9 cellular contexts compared by ENCODE assay signal in the genomic region with DNA sequence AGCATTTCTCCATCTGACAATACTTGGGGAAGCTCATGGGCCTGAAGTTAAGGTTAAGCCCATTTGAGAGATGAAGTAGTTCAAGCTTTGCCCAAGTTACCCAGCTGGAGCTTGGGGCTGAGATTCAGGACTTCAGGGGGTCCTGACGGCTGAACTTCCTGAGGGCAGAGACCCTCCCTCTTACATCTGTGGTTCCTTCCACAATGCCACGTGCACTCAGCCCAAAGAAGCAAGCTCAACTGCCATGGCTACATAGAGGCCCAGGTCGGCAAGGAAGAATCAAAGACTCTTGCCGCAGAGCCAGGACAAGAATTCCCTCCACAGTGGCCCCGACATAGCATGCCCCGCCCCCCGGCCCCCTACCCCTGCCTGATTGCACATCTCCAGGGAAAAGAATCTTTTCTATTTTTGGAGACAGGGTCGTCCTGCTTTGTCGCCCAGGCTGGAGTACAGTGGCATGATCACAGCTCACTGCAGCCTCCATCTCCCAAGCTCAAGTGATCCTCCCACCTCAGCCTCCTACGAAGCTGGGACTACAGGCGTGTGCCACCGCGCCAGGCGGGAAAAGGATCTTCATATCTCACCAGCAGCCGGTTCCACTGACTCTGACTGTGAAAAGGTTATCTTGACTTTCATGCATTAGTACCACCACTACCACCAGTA. TPM values are rescaled to one million over a fixed set of nuclear protein-coding genes. Genes with fewer than 3 reads are reported as not detected.
DNase-seq lines count a peak whose midpoint lies in the region; ATAC-seq, FAIRE-seq and TF ChIP-seq lines count a peak whose summit lies in the region.
"Had no signal": no experiment of that assay in that cellular context is flagged by ENCODE, and none has a peak within 500 bp of the region (broad histone marks: within the 10 kb centered on the region; RNA-seq: fewer than 3 reads in every experiment).

No MANE protein-coding gene starts in this region.

- no peak overlapping the region for H3K9ac ChIP-seq in kidney (ENCODE audit: low read length in 2 of 2)

- no peaks in the 10 kb centered on the region for H3K9me3 Mint-ChIP-seq in T-helper 2 cell treated with Interferon-gamma antibody and Interleukin-4, amounts not matched to agents 5 μg/mL and 100 μg/mL, for 36 hours
- no peaks in the 10 kb centered on the region for H3K9me3 Mint-ChIP-seq in activated naive CD8-positive, alpha-beta T cell treated with anti-CD3 and anti-CD28 coated beads for 36 hours

- no peaks in the 10 kb centered on the region for H3K27me3 ChIP-seq in stomach

- H3K27ac Mint-ChIP-seq in T-helper 2 cell treated with Interferon-gamma antibody and Interleukin-4, amounts not matched to agents 5 μg/mL and 100 μg/mL, for 36 hours: peak overlapping the region; percentile 64
- peak overlapping the region; percentile 75 for H3K27ac Mint-ChIP-seq in activated naive CD8-positive, alpha-beta T cell treated with anti-CD3 and anti-CD28 coated beads for 36 hours

- H3K9me3 ChIP-seq in kidney (ENCODE audit: control insufficient read depth in 1 of 2, low read length in 2 of 2) (no peaks in the 10 kb centered on the region), stomach (no peaks in the 10 kb centered on the region)

- WGBS in stomach, 5 donors: 69 to 87% (median 73%) methylated on average over 9 to 15 of the region's 15 CpGs

- H3K4me3 ChIP-seq in kidney (ENCODE audit: low read length in 2 of 2) (peak overlapping the region; percentile 49 to 59), stomach (peak overlapping the region; percentile 50 to 62 (median 58))

- TF ChIP-seq POLR2A in stomach (IDR thresholded peaks at IDR 0.05): no peak

- intact Hi-C loops in kidney (cut with DNase I) (no loop called here), stomach (cut with DNase I; ENCODE audit: low total_unique reads) (no loop called here)

- H3K4me1 Mint-ChIP-seq in T-helper 2 cell treated with Interferon-gamma antibody and Interleukin-4, amounts not matched to agents 5 μg/mL and 100 μg/mL, for 36 hours (ENCODE audit: low read depth): peaks cover 26% of the 10 kb centered on the region
- H3K4me1 Mint-ChIP-seq in activated naive CD8-positive, alpha-beta T cell treated with anti-CD3 and anti-CD28 coated beads for 36 hours: peaks cover 40% of the 10 kb centered on the region

- H3K27ac ChIP-seq in kidney (ENCODE audit: low read depth in 2 of 2, low read length in 2 of 2): no peak overlapping the region
- H3K27ac ChIP-seq in stomach: peak overlapping the region; percentile 83 to 92 (median 90)

- no peak for ATAC-seq in HG02885 (IDR thresholded peaks at IDR 0.05; ENCODE audit: poor library complexity, unreplicated experiment)

- no peak for TF ChIP-seq CTCF in kidney (IDR thresholded peaks at IDR 0.05; ENCODE audit: borderline replicate concordance, extremely low read depth, insufficient read depth)
- no peak for TF ChIP-seq CTCF in stomach (IDR thresholded peaks at IDR 0.05)

- H3K36me3 ChIP-seq in kidney (ENCODE audit: control insufficient read depth in 1 of 2, insufficient read depth in 2 of 2, low read length in 2 of 2) (no peaks in the 10 kb centered on the region), stomach (peaks cover 2 to 56% (median 38%) of the 10 kb centered on the region in 4 donors)

- DNase-seq in T-helper 2 cell treated with Interferon-gamma antibody and Interleukin-4, amounts not matched to agents 5 μg/mL and 100 μg/mL, for 36 hours (ENCODE audit: low spot score): no peak
- DNase-seq in T-helper 2 cell (no peak), kidney (no peak), stomach (no peak), GM19239 (ENCODE audit: insufficient read length, low spot score) (no peak), COLO668 (lab: John Stamatoyannopoulos, UW; ENCODE audit: unreplicated experiment) (no peak)
- no peak for DNase-seq in activated naive CD8-positive, alpha-beta T cell treated with anti-CD3 and anti-CD28 coated beads for 36 hours

- TF ChIP-seq EP300 in stomach (IDR thresholded peaks at IDR 0.05): no peak

- peaks cover 3 to 4% of the 10 kb centered on the region in 2 donors for H3K4me1 ChIP-seq in kidney (ENCODE audit: control insufficient read depth in 1 of 2, insufficient read depth in 1 of 2, low read depth in 1 of 2, low read length in 2 of 2)
- peaks cover 13 to 20% (median 18%) of the 10 kb centered on the region in 4 donors for H3K4me1 ChIP-seq in stomach

- H3K27me3 Mint-ChIP-seq in T-helper 2 cell treated with Interferon-gamma antibody and Interleukin-4, amounts not matched to agents 5 μg/mL and 100 μg/mL, for 36 hours (ENCODE audit: low read depth): no peaks in the 10 kb centered on the region
- no peaks in the 10 kb centered on the region for H3K27me3 Mint-ChIP-seq in activated naive CD8-positive, alpha-beta T cell treated with anti-CD3 and anti-CD28 coated beads for 36 hours

- H3K36me3 Mint-ChIP-seq in T-helper 2 cell treated with Interferon-gamma antibody and Interleukin-4, amounts not matched to agents 5 μg/mL and 100 μg/mL, for 36 hours (ENCODE audit: low read depth): peaks cover 77% of the 10 kb centered on the region
- H3K36me3 Mint-ChIP-seq in activated naive CD8-positive, alpha-beta T cell treated with anti-CD3 and anti-CD28 coated beads for 36 hours: peaks cover 62% of the 10 kb centered on the region

- H3K4me3 Mint-ChIP-seq in T-helper 2 cell treated with Interferon-gamma antibody and Interleukin-4, amounts not matched to agents 5 μg/mL and 100 μg/mL, for 36 hours: peak overlapping the region; percentile 69
- H3K4me3 Mint-ChIP-seq in activated naive CD8-positive, alpha-beta T cell treated with anti-CD3 and anti-CD28 coated beads for 36 hours: peak overlapping the region; percentile 73

- FAIRE-seq in kidney (lab: Jason Lieb, UNC): no peak
- FAIRE-seq in GM19239 (lab: Jason Lieb, UNC): no peak
- FAIRE-seq: A204.1 had no signal

RNA-seq across cellular contexts. Expression of gene PHF19, which starts 9.2 kb away (rescaled TPM):
- total RNA-seq in activated naive CD8-positive, alpha-beta T cell treated with anti-CD3 and anti-CD28 coated beads for 36 hours: 100 to 1,000 TPM; 216 to 226 TPM
- total RNA-seq in kidney: 17.4 TPM
- polyA plus RNA-seq in kidney (ENCODE audit: insufficient read depth, low read depth, low replicate concordance): 6.9 TPM
- 100 to 1,000 TPM in 1 of 5 donors, 10 to 100 TPM in 4; 13.3 to 251 (median 26.8) TPM for total RNA-seq in stomach
- 10 to 100 TPM; 10.7 to 28.3 (median 27.6) TPM for polyA plus RNA-seq in stomach

RNA-seq across cellular contexts. Expression of gene PSMD5, which starts 25.1 kb away (rescaled TPM):
- total RNA-seq in activated naive CD8-positive, alpha-beta T cell treated with anti-CD3 and anti-CD28 coated beads for 36 hours: 10 to 100 TPM; 69.0 to 69.3 TPM
- 38.3 TPM for total RNA-seq in kidney
- 17.1 TPM for polyA plus RNA-seq in kidney (ENCODE audit: insufficient read depth, low read depth, low replicate concordance)
- 10 to 100 TPM; 18.8 to 39.1 (median 28.4) TPM for total RNA-seq in stomach
- 10 to 100 TPM; 14.8 to 18.5 (median 15.7) TPM for polyA plus RNA-seq in stomach

RNA-seq across cellular contexts. Expression of gene TRAF1, which starts 58.8 kb away (rescaled TPM):
- 100 to 1,000 TPM; 169 to 170 TPM for total RNA-seq in activated naive CD8-positive, alpha-beta T cell treated with anti-CD3 and anti-CD28 coated beads for 36 hours
- total RNA-seq in kidney (10.9 TPM), stomach (10 to 100 TPM in 1 of 5 donors, 1 to 10 TPM in 3, under 1 TPM in 1; 0.58 to 10.3 (median 2.8) TPM)
- polyA plus RNA-seq in kidney (ENCODE audit: insufficient read depth, low read depth, low replicate concordance) (3.1 TPM), stomach (1 to 10 TPM; 2.3 to 6.8 (median 3.7) TPM)

Comparison
In these comparisons a context has a peak if more than half of its experiments do, and no peak if none do; other contexts are left out.
1. H3K27ac ChIP-seq: peak in stomach (5 of 5); none in kidney (0 of 2).
2. RNA of gene TRAF1, which starts 58.8 kb away (total RNA-seq): 169 to 170 TPM in activated naive CD8-positive, alpha-beta T cell treated with anti-CD3 and anti-CD28 coated beads for 36 hours; 10.9 TPM in kidney (single experiment) and 0.58 to 10.3 TPM in stomach; every median in the first group is over 10 times any median in the second.